In the genomic region with DNA sequence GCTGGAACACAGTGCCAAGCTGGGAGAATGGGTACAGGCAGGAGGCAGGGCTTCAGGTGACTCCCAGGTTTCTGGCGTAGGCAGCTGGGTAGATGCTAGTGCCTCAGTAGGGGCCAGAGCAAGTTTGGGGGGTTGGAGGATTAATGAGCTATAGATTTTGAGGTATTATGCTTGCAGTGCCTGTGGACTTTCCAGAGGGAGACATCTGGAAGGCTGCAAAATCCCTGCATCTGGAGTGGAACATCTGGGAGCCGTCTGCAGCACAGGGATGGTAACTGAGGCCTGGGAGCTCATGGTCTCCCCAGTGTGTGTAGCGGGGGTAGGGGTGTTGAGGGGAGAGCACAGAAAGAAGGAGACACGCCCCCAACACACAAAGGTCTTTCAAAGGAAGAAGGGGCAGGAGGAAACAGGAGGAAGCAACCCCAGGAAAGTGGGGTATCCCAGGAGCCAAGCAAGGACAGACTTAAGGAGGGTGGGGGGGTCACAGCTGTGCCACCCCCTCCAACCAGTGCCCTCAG, we compare ENCODE assay signal across 2 cellular contexts.
TF ChIP-seq lines count a peak whose summit lies in the region.

No MANE protein-coding gene starts in this region.

TF ChIP-seq in A549, 52 proteins besides CTCF, POLR2A, EP300 and RAD21:
- TF ChIP-seq, protein P1, sequence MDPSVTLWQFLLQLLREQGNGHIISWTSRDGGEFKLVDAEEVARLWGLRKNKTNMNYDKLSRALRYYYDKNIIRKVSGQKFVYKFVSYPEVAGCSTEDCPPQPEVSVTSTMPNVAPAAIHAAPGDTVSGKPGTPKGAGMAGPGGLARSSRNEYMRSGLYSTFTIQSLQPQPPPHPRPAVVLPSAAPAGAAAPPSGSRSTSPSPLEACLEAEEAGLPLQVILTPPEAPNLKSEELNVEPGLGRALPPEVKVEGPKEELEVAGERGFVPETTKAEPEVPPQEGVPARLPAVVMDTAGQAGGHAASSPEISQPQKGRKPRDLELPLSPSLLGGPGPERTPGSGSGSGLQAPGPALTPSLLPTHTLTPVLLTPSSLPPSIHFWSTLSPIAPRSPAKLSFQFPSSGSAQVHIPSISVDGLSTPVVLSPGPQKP (IDR thresholded peaks at IDR 0.05; ENCODE audit: low read depth, low read length): no peak
- TF ChIP-seq SMC3 (IDR thresholded peaks at IDR 0.05): no peak
- TF ChIP-seq FOSB (CRISPR knock-in tag; IDR thresholded peaks at IDR 0.05): no peak
- TF ChIP-seq, protein P2, sequence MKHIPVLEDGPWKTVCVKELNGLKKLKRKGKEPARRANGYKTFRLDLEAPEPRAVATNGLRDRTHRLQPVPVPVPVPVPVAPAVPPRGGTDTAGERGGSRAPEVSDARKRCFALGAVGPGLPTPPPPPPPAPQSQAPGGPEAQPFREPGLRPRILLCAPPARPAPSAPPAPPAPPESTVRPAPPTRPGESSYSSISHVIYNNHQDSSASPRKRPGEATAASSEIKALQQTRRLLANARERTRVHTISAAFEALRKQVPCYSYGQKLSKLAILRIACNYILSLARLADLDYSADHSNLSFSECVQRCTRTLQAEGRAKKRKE (CRISPR knock-in tag; IDR thresholded peaks at IDR 0.05; ENCODE audit: low read depth): no peak
- no peak for TF ChIP-seq BHLHE40 (IDR thresholded peaks at IDR 0.05; ENCODE audit: low read depth, low read length)
- TF ChIP-seq, protein P3, sequence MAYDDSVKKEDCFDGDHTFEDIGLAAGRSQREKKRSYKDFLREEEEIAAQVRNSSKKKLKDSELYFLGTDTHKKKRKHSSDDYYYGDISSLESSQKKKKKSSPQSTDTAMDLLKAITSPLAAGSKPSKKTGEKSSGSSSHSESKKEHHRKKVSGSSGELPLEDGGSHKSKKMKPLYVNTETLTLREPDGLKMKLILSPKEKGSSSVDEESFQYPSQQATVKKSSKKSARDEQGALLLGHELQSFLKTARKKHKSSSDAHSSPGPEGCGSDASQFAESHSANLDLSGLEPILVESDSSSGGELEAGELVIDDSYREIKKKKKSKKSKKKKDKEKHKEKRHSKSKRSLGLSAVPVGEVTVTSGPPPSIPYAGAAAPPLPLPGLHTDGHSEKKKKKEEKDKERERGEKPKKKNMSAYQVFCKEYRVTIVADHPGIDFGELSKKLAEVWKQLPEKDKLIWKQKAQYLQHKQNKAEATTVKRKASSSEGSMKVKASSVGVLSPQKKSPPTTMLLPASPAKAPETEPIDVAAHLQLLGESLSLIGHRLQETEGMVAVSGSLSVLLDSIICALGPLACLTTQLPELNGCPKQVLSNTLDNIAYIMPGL (CRISPR knock-in tag; IDR thresholded peaks at IDR 0.05; ENCODE audit: borderline replicate concordance): no peak
- TF ChIP-seq POLR2AphosphoS2 (conservative IDR thresholded peaks at IDR 0.05; ENCODE audit: low read length): no peak
- TF ChIP-seq NFE2L2 (conservative IDR thresholded peaks at IDR 0.05; ENCODE audit: low read length): no peak
- no peak for TF ChIP-seq CBX2 (IDR thresholded peaks at IDR 0.05; ENCODE audit: borderline replicate concordance, low read depth)
- no peak for TF ChIP-seq TFCP2L1 (CRISPR knock-in tag; IDR thresholded peaks at IDR 0.05)
- TF ChIP-seq CBX8 (IDR thresholded peaks at IDR 0.05): no peak
- no peak for TF ChIP-seq RNF2 (IDR thresholded peaks at IDR 0.05; ENCODE audit: borderline replicate concordance, low read depth)
- TF ChIP-seq, protein P4, sequence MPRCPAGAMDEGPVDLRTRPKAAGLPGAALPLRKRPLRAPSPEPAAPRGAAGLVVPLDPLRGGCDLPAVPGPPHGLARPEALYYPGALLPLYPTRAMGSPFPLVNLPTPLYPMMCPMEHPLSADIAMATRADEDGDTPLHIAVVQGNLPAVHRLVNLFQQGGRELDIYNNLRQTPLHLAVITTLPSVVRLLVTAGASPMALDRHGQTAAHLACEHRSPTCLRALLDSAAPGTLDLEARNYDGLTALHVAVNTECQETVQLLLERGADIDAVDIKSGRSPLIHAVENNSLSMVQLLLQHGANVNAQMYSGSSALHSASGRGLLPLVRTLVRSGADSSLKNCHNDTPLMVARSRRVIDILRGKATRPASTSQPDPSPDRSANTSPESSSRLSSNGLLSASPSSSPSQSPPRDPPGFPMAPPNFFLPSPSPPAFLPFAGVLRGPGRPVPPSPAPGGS (IDR thresholded peaks at IDR 0.05): no peak

TF ChIP-seq in H1, 55 proteins besides CTCF, POLR2A, EP300 and RAD21:
- TF ChIP-seq HDAC6 (IDR thresholded peaks at IDR 0.05; ENCODE audit: low read depth, low read length) (no peak), SP1 (IDR thresholded peaks at IDR 0.05; ENCODE audit: low read depth, low read length) (no peak), KDM4A (IDR thresholded peaks at IDR 0.05; ENCODE audit: low read depth, low read length, severe bottlenecking) (no peak), CTBP2 (IDR thresholded peaks at IDR 0.05; ENCODE audit: borderline replicate concordance, insufficient read depth, insufficient read length, low read length) (no peak), SRF (IDR thresholded peaks at IDR 0.05; ENCODE audit: low read depth, low read length) (no peak), CBX8 (IDR thresholded peaks at IDR 0.05; ENCODE audit: borderline replicate concordance, low read depth, low read length) (no peak), TCF12 (IDR thresholded peaks at IDR 0.05; ENCODE audit: low read depth, low read length) (no peak), SIRT6 (IDR thresholded peaks at IDR 0.05; ENCODE audit: low read length) (no peak), ZNF274 (IDR thresholded peaks at IDR 0.05; ENCODE audit: borderline replicate concordance, extremely low read depth, low read length) (no peak), CHD2 (IDR thresholded peaks at IDR 0.05; ENCODE audit: low read length) (no peak), CREB1 (IDR thresholded peaks at IDR 0.05) (no peak), RXRA (IDR thresholded peaks at IDR 0.05; ENCODE audit: insufficient read depth, low read depth, low read length) (no peak), JUN (IDR thresholded peaks at IDR 0.05; ENCODE audit: low read depth, low read length) (no peak), SIX5 (IDR thresholded peaks at IDR 0.05; ENCODE audit: low read depth, low read length) (no peak), CBX5 (IDR thresholded peaks at IDR 0.05; ENCODE audit: low read depth, low read length) (no peak), POU5F1 (IDR thresholded peaks at IDR 0.05; ENCODE audit: low read depth, low read length) (no peak), TAF7 (optimal IDR thresholded peaks at IDR 0.05; ENCODE audit: borderline replicate concordance, low read depth, low read length) (no peak), SIN3A (conservative IDR thresholded peaks at IDR 0.05 in 1 of 2, IDR thresholded peaks at IDR 0.05 in 1 of 2; ENCODE audit: low read depth in 1 of 2, low read length in 2 of 2) (no peak), BACH1 (IDR thresholded peaks at IDR 0.05; ENCODE audit: low read length) (no peak)
- TF ChIP-seq, protein P5, sequence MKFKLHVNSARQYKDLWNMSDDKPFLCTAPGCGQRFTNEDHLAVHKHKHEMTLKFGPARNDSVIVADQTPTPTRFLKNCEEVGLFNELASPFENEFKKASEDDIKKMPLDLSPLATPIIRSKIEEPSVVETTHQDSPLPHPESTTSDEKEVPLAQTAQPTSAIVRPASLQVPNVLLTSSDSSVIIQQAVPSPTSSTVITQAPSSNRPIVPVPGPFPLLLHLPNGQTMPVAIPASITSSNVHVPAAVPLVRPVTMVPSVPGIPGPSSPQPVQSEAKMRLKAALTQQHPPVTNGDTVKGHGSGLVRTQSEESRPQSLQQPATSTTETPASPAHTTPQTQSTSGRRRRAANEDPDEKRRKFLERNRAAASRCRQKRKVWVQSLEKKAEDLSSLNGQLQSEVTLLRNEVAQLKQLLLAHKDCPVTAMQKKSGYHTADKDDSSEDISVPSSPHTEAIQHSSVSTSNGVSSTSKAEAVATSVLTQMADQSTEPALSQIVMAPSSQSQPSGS (IDR thresholded peaks at IDR 0.05; ENCODE audit: low read length): no peak
